In genomic region chr1:15094719-15095491, GRCh38 we compare ENCODE assay signal across 15 cellular contexts.
"Had no signal": no experiment of that assay in that cellular context is flagged by ENCODE, and none has a peak within 500 bp of the region (broad histone marks: within the 10 kb centered on the region; RNA-seq: fewer than 3 reads in every experiment).

No MANE protein-coding gene starts in this region.

- H3K27ac ChIP-seq: foreskin keratinocyte, hepatocyte, thoracic aorta, transverse colon had no signal

- FAIRE-seq: colon, endothelial cell of umbilical vein, small intestine had no signal

- H3K9me3 Mint-ChIP-seq: endodermal cell; nephron; stimulated activated naive CD8-positive, alpha-beta T cell treated with anti-CD3 and anti-CD28 coated beads, Interleukin-15, amount 100 ng/mL, for 72 hours had no signal

- DNase-seq: dermis blood vessel endothelial cell; endodermal cell; erythroblast; foreskin keratinocyte; mammary epithelial cell; midbrain; small intestine; stimulated activated CD4-positive, alpha-beta T cell treated with anti-CD3 and anti-CD28 coated beads, Interleukin-2, amount 100 ng/mL, for 48 hours; stimulated activated naive CD8-positive, alpha-beta T cell treated with anti-CD3 and anti-CD28 coated beads, Interleukin-15, amount 100 ng/mL, for 72 hours; transverse colon had no signal

- H3K4me3 ChIP-seq: hepatocyte, thoracic aorta, transverse colon had no signal

- H3K79me2 ChIP-seq: hepatocyte had no signal

- H3K27me3 ChIP-seq: foreskin keratinocyte, hepatocyte, transverse colon had no signal

- H3K36me3 ChIP-seq: thoracic aorta, transverse colon had no signal

- H3K9me3 ChIP-seq: thoracic aorta, transverse colon had no signal

- ATAC-seq: foreskin keratinocyte had no signal

- H3K4me3 Mint-ChIP-seq: endodermal cell; nephron; stimulated activated naive CD8-positive, alpha-beta T cell treated with anti-CD3 and anti-CD28 coated beads, Interleukin-15, amount 100 ng/mL, for 72 hours had no signal

- H2AFZ ChIP-seq: hepatocyte had no signal

- H3K4me2 ChIP-seq: hepatocyte had no signal

- H3K27ac Mint-ChIP-seq: endodermal cell; stimulated activated naive CD8-positive, alpha-beta T cell treated with anti-CD3 and anti-CD28 coated beads, Interleukin-15, amount 100 ng/mL, for 72 hours had no signal
